Comparison of ENCODE assay signal across 24 cellular contexts in the genomic region with DNA sequence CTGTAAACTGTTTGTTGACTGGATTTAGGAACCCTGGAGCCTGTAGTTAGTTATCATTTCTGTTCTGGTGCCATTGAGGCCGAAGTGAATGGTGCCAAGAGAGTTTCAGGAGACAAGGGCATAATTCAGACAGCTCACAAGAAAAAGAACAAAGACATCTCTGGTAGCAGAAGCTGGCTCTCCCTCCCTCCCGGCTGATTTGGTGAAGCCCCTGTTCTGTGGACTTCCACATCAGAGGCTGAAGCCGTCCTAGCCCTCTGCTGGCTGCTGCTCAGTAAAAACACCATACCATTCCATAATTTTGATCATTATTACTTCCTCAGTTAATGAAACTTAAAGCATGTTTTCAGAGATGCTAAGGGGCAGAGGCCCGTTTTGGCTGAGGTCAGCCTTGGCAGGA.
DNase-seq lines count a peak whose midpoint lies in the region; ATAC-seq and TF ChIP-seq lines count a peak whose summit lies in the region.
"Had no signal": no experiment of that assay in that cellular context is flagged by ENCODE, and none has a peak within 500 bp of the region (broad histone marks: within the 10 kb centered on the region; RNA-seq: fewer than 3 reads in every experiment).

No MANE protein-coding gene starts in this region.

- no peak for ATAC-seq in stimulated activated naive CD8-positive, alpha-beta T cell treated with anti-CD3 and anti-CD28 coated beads, Interleukin-15, Interleukin-2, amounts not matched to agents 100 U/mL and 50 U/mL, for 24 hours
- no peak for ATAC-seq in esophagus mucosa
- ATAC-seq: body of pancreas, heart left ventricle had no signal

- in situ Hi-C loops in SK-MEL-5 (cut with HindIII; ENCODE audit: low pct_unique_long_range_greater_than_20kb, low sequenced_read_pairs): no loop called here

- no peaks in the 10 kb centered on the region for H3K79me2 ChIP-seq in neural progenitor cell (ENCODE audit: low read depth)

- H3K27me3 Mint-ChIP-seq in neural progenitor cell (ENCODE audit: insufficient read depth, low read depth): peaks cover 2% of the 10 kb centered on the region
- H3K27me3 Mint-ChIP-seq: activated B cell treated with CpG ODN at 0.5 μM for 24 hours had no signal

- peaks cover under 1% of the 10 kb centered on the region for H3K4me1 ChIP-seq in neural progenitor cell
- H3K4me1 ChIP-seq: body of pancreas, Caco-2, colonic mucosa, heart left ventricle, tibial artery had no signal

- TF ChIP-seq CTCF in fibroblast of villous mesenchyme (IDR thresholded peaks at IDR 0.05; ENCODE audit: insufficient read depth, low read depth, low read length) (peak; percentile 8), neural progenitor cell (IDR thresholded peaks at IDR 0.05) (peak; percentile 31)

- no peaks in the 10 kb centered on the region for H3K36me3 Mint-ChIP-seq in neural progenitor cell

- H3K4me3 ChIP-seq in fibroblast of villous mesenchyme (ENCODE audit: low read depth, low read length): no peak overlapping the region
- no peak overlapping the region for H3K4me3 ChIP-seq in neural progenitor cell
- H3K4me3 ChIP-seq: body of pancreas, colonic mucosa, heart left ventricle, tibial artery had no signal

- H3K9ac ChIP-seq in neural progenitor cell: no peak overlapping the region
- H3K9ac ChIP-seq: SK-N-SH had no signal

- no peak overlapping the region for H2AFZ ChIP-seq in neural progenitor cell (replicated peaks)

- H3K27ac Mint-ChIP-seq in neural progenitor cell: no peak overlapping the region
- H3K27ac Mint-ChIP-seq: activated B cell treated with CpG ODN at 0.5 μM for 24 hours; T-helper 2 cell treated with Interferon-gamma antibody and Interleukin-4, amounts not matched to agents 5 μg/mL and 100 μg/mL, for 36 hours had no signal

- H3K4me3 Mint-ChIP-seq in neural progenitor cell: no peak overlapping the region
- H3K4me3 Mint-ChIP-seq: activated B cell treated with CpG ODN at 0.5 μM for 24 hours; T-helper 2 cell treated with Interferon-gamma antibody and Interleukin-4, amounts not matched to agents 5 μg/mL and 100 μg/mL, for 36 hours had no signal

- DNase-seq in Ammon's horn (ENCODE audit: low spot score) (peak; percentile 69), SK-MEL-5 (ENCODE audit: low read depth, low spot score) (peak; percentile 40), fibroblast of villous mesenchyme (ENCODE audit: low read depth) (no peak), neural progenitor cell (ENCODE audit: low spot score) (no peak), NCI-H82 treated with DMSO at 0.1 percent for 48 hours (lab: John Stamatoyannopoulos, UW; ENCODE audit: unreplicated experiment) (no peak), SW 1271 (lab: John Stamatoyannopoulos, UW) (no peak)
- no peak for DNase-seq in stimulated activated naive CD8-positive, alpha-beta T cell treated with anti-CD3 and anti-CD28 coated beads, Interleukin-15, Interleukin-2, amounts not matched to agents 100 U/mL and 50 U/mL, for 24 hours
- DNase-seq: activated B cell treated with CpG ODN at 0.5 μM for 24 hours; activated CD4-positive, alpha-beta T cell treated with anti-CD3 and anti-CD28 coated beads, Interleukin-2, amount 50 U/mL, for 4 hours; activated effector memory CD4-positive, alpha-beta T cell treated with Interleukin-2 at 50 U/mL for 16 hours; body of pancreas; Caco-2; colonic mucosa; heart left ventricle; NCI-H1105; NCI-H2029; NK-92 treated with Interleukin-12 subunit alpha and Interleukin-12 subunit beta, amount 100 ng/mL, for 24 hours; RPMI8226; SK-N-SH; stimulated activated CD4-positive, alpha-beta T cell treated with anti-CD3 and anti-CD28 coated beads, Interleukin-2, amount 100 ng/mL, for 48 hours; stimulated activated naive CD4-positive, alpha-beta T cell treated with Interleukin-2 at 50 U/mL for 16 hours; tibial artery had no signal

- no peaks in the 10 kb centered on the region for H3K9me3 ChIP-seq in neural progenitor cell (ENCODE audit: low read depth)
- H3K9me3 ChIP-seq: body of pancreas, Caco-2, colonic mucosa, heart left ventricle, SK-N-SH, tibial artery had no signal

- H3K36me3 ChIP-seq in neural progenitor cell: no peaks in the 10 kb centered on the region
- H3K36me3 ChIP-seq: colonic mucosa, heart left ventricle, tibial artery had no signal

- no peaks in the 10 kb centered on the region for H3K9me3 Mint-ChIP-seq in neural progenitor cell
- H3K9me3 Mint-ChIP-seq: activated B cell treated with CpG ODN at 0.5 μM for 24 hours; T-helper 2 cell treated with Interferon-gamma antibody and Interleukin-4, amounts not matched to agents 5 μg/mL and 100 μg/mL, for 36 hours had no signal

- no peaks in the 10 kb centered on the region for H4K20me1 ChIP-seq in neural progenitor cell (ENCODE audit: low read depth)

- H3F3A ChIP-seq in neural progenitor cell (ENCODE audit: low read depth): no peaks in the 10 kb centered on the region

- H3K4me2 ChIP-seq in neural progenitor cell: no peak overlapping the region
- H3K4me2 ChIP-seq: SK-N-SH had no signal

- H3K27ac ChIP-seq in neural progenitor cell: no peak overlapping the region
- H3K27ac ChIP-seq: body of pancreas, colonic mucosa, heart left ventricle, tibial artery had no signal

- no peaks in the 10 kb centered on the region for H3K27me3 ChIP-seq in neural progenitor cell
- H3K27me3 ChIP-seq: body of pancreas, colonic mucosa had no signal

- peaks cover 11% of the 10 kb centered on the region for H3K4me1 Mint-ChIP-seq in neural progenitor cell
- H3K4me1 Mint-ChIP-seq: activated B cell treated with CpG ODN at 0.5 μM for 24 hours had no signal

Comparison
In these comparisons a context has a peak if more than half of its experiments do, and no peak if none do; other contexts are left out.
1. DNase-seq: peak in Ammon's horn (single experiment) and SK-MEL-5 (single experiment); none in fibroblast of villous mesenchyme (single experiment), neural progenitor cell (single experiment), stimulated activated naive CD8-positive, alpha-beta T cell treated with anti-CD3 and anti-CD28 coated beads, Interleukin-15, Interleukin-2, amounts not matched to agents 100 U/mL and 50 U/mL, for 24 hours (single experiment), NCI-H82 treated with DMSO at 0.1 percent for 48 hours (single experiment) and SW 1271 (0 of 2).